In the genomic region with DNA sequence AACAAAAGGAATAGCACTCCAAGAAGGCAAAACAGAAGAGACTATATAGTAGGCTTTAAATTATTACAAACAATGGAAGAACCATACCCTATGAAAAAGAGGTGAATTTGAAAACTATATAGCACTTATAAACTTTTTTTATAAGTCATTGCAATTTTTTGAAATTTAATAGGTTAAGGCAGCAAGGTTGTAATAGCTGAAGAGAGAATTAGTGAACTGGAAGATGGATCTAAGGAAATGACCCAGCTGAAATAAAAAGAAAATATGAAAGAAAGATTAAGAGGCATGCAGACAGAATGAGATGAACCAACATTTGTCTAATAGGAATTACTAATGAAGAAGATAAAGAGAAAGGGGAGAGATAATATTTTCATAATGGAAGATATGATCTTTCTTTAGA, we compare ENCODE assay signal across 28 cellular contexts. TPM values are rescaled to one million over a fixed set of nuclear protein-coding genes. Genes with fewer than 3 reads are reported as not detected.
"Had no signal": no experiment of that assay in that cellular context is flagged by ENCODE, and none has a peak within 500 bp of the region (broad histone marks: within the 10 kb centered on the region; RNA-seq: fewer than 3 reads in every experiment).

No MANE protein-coding gene starts in this region.

- H3K27ac ChIP-seq: Peyer's patch, RWPE1, SJSA1, WERI-Rb-1 had no signal

- H3K27me3 ChIP-seq: breast epithelium, Peyer's patch had no signal

- H3K4me1 ChIP-seq: Peyer's patch, SJSA1 had no signal

- ATAC-seq: activated CD4-positive, alpha-beta T cell treated with anti-CD3 and anti-CD28 coated beads for 36 hours; activated T-cell treated with anti-CD3 and anti-CD28 coated beads, Interleukin-2, amount 50 U/mL, for 72 hours; T-helper 17 cell had no signal

- H3K27ac Mint-ChIP-seq: activated CD4-positive, alpha-beta memory T cell treated with anti-CD3 and anti-CD28 coated beads, Interleukin-2, amount 10 ng/mL, durations not matched to agents 7 days and 5 days; activated CD4-positive, alpha-beta T cell treated with anti-CD3 and anti-CD28 coated beads for 36 hours; activated naive CD4-positive, alpha-beta T cell treated with anti-CD3 and anti-CD28 coated beads, Interleukin-2, amount 10 ng/mL, durations not matched to agents 7 days and 5 days; activated naive CD8-positive, alpha-beta T cell treated with anti-CD3 and anti-CD28 coated beads for 36 hours; activated T-cell treated with anti-CD3 and anti-CD28 coated beads, Interleukin-2, amount 50 U/mL, for 72 hours; activated T-helper 2 cell treated with anti-CD3 and anti-CD28 coated beads, Interferon-gamma antibody, Interleukin-2, Interleukin-4, amounts not matched to agents 10 μg/mL and 5 μg/mL and 100 μg/mL, durations not matched to agents 14 hours and 24 hours and 36 hours; T-helper 17 cell had no signal

- H3K4me3 Mint-ChIP-seq: activated CD4-positive, alpha-beta memory T cell treated with anti-CD3 and anti-CD28 coated beads, Interleukin-2, amount 10 ng/mL, durations not matched to agents 7 days and 5 days; activated CD4-positive, alpha-beta T cell treated with anti-CD3 and anti-CD28 coated beads for 36 hours; activated naive CD4-positive, alpha-beta T cell treated with anti-CD3 and anti-CD28 coated beads, Interleukin-2, amount 10 ng/mL, durations not matched to agents 7 days and 5 days; activated naive CD8-positive, alpha-beta T cell treated with anti-CD3 and anti-CD28 coated beads for 36 hours; activated T-cell treated with anti-CD3 and anti-CD28 coated beads, Interleukin-2, amount 50 U/mL, for 72 hours; T-helper 17 cell had no signal

- H3K27me3 Mint-ChIP-seq: activated CD4-positive, alpha-beta memory T cell treated with anti-CD3 and anti-CD28 coated beads, Interleukin-2, amount 10 ng/mL, durations not matched to agents 7 days and 5 days; activated CD4-positive, alpha-beta T cell treated with anti-CD3 and anti-CD28 coated beads for 36 hours; activated naive CD8-positive, alpha-beta T cell treated with anti-CD3 and anti-CD28 coated beads for 36 hours; T-helper 17 cell had no signal

- H3K4me3 ChIP-seq: breast epithelium, Peyer's patch, SJSA1 had no signal

- H3K4me1 Mint-ChIP-seq: activated CD4-positive, alpha-beta memory T cell treated with anti-CD3 and anti-CD28 coated beads, Interleukin-2, amount 10 ng/mL, durations not matched to agents 7 days and 5 days; activated CD4-positive, alpha-beta T cell treated with anti-CD3 and anti-CD28 coated beads for 36 hours; activated naive CD4-positive, alpha-beta T cell treated with anti-CD3 and anti-CD28 coated beads, Interleukin-2, amount 10 ng/mL, durations not matched to agents 7 days and 5 days; activated naive CD8-positive, alpha-beta T cell treated with anti-CD3 and anti-CD28 coated beads for 36 hours had no signal

- H3K36me3 ChIP-seq: breast epithelium, Peyer's patch, SJSA1, WERI-Rb-1 had no signal

- DNase-seq: activated CD4-positive, alpha-beta memory T cell treated with anti-CD3 and anti-CD28 coated beads, Interleukin-2, amount 10 ng/mL, durations not matched to agents 7 days and 5 days; activated CD4-positive, alpha-beta T cell treated with anti-CD3 and anti-CD28 coated beads for 36 hours; activated CD4-positive, alpha-beta T cell treated with anti-CD3 and anti-CD28 coated beads, Interleukin-2, amount 50 U/mL, for 1 hour; activated gamma-delta T cell treated with Interleukin-2 at 50 U/mL for 16 hours; activated naive CD4-positive, alpha-beta T cell treated with anti-CD3 and anti-CD28 coated beads, Interleukin-2, amount 10 ng/mL, durations not matched to agents 7 days and 5 days; activated naive CD8-positive, alpha-beta T cell treated with anti-CD3 and anti-CD28 coated beads for 36 hours; activated T-cell treated with anti-CD3 and anti-CD28 coated beads for 4 hours; activated T-cell treated with anti-CD3 and anti-CD28 coated beads, Interleukin-2, amount 50 U/mL, for 72 hours; caudate nucleus; MM.1S; NCI-H1105; NCI-H1436; NCI-H1694 treated with DMSO at 0.1 percent for 48 hours; NCI-H2029 treated with DMSO at 0.1 percent for 48 hours; NCI-H345; NCI-H510A; NCI-H526 treated with DMSO at 0.1 percent for 48 hours; NCI-H82; SHP77; T-helper 17 cell; T1000; WERI-Rb-1 had no signal

- FAIRE-seq: TTC549 had no signal

- H3K9me3 ChIP-seq: Peyer's patch, SJSA1 had no signal

- H3K36me3 Mint-ChIP-seq: activated naive CD4-positive, alpha-beta T cell treated with anti-CD3 and anti-CD28 coated beads, Interleukin-2, amount 10 ng/mL, durations not matched to agents 7 days and 5 days had no signal

RNA-seq across cellular contexts. Expression of a gene that starts 9.8 kb away (rescaled TPM):
- total RNA-seq: SJSA1 had no signal
